Comparison of ENCODE assay signal across 11 cellular contexts in the genomic region with DNA sequence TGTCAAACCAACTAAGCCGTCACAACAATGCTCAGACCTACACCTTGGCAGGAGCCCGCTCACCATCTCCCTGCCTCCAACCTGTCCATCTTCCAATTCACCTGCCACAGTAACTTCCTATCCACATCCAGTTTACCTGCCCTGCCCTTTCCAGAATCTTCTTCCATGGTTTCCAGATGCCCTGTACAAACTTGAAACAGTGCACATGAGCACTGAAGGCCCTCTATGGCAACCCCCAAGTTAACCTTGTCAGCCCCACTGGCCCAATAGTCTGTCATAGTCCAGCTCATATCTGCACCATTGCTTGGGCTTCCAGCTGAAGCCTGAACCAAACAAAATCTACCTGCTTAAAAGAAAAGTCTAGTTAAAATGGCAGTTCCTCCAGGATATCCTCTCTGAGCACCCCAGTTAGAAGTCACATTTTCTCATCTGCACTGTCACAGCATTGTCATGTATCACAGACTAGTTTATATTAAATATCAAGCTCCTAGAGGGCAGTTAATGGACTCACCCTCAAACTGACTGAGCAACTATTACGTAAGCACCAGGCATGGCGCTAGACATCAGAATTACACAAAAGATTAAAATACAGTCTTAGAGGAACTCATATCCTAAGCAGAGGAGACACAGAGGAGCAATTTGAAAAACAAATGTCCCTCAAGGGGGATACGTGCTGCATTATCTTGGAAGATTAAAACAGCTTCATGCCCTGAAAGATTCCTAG. TPM values are rescaled to one million over a fixed set of nuclear protein-coding genes. Genes with fewer than 3 reads are reported as not detected.
DNase-seq lines count a peak whose midpoint lies in the region; ATAC-seq and TF ChIP-seq lines count a peak whose summit lies in the region.
"Had no signal": no experiment of that assay in that cellular context is flagged by ENCODE, and none has a peak within 500 bp of the region (broad histone marks: within the 10 kb centered on the region; RNA-seq: fewer than 3 reads in every experiment).

No MANE protein-coding gene starts in this region.

- peaks cover 91% of the 10 kb centered on the region for H3K4me1 Mint-ChIP-seq in activated naive CD4-positive, alpha-beta T cell treated with anti-CD3 and anti-CD28 coated beads, Interleukin-2, amount 50 U/mL, for 24 hours
- peaks cover 61% of the 10 kb centered on the region for H3K4me1 Mint-ChIP-seq in activated naive CD8-positive, alpha-beta T cell treated with anti-CD3 and anti-CD28 coated beads, Interleukin-2, amount 10 ng/mL, durations not matched to agents 7 days and 5 days

- H3K27me3 Mint-ChIP-seq in activated naive CD4-positive, alpha-beta T cell treated with anti-CD3 and anti-CD28 coated beads, Interleukin-2, amount 50 U/mL, for 24 hours: no peaks in the 10 kb centered on the region
- no peaks in the 10 kb centered on the region for H3K27me3 Mint-ChIP-seq in activated naive CD8-positive, alpha-beta T cell treated with anti-CD3 and anti-CD28 coated beads, Interleukin-2, amount 10 ng/mL, durations not matched to agents 7 days and 5 days

- TF ChIP-seq RAD21 in liver (IDR thresholded peaks at IDR 0.05): no peak

- H3K4me3 ChIP-seq in liver (ENCODE audit: low read depth in 1 of 3, low read length in 3 of 3): no peak overlapping the region
- H3K4me3 ChIP-seq in upper lobe of left lung: no peak overlapping the region
- H3K4me3 ChIP-seq in body of pancreas: no peak overlapping the region

- peaks cover 27% of the 10 kb centered on the region for H3K36me3 Mint-ChIP-seq in activated naive CD4-positive, alpha-beta T cell treated with anti-CD3 and anti-CD28 coated beads, Interleukin-2, amount 50 U/mL, for 24 hours
- peaks cover 29% of the 10 kb centered on the region for H3K36me3 Mint-ChIP-seq in activated naive CD8-positive, alpha-beta T cell treated with anti-CD3 and anti-CD28 coated beads, Interleukin-2, amount 10 ng/mL, durations not matched to agents 7 days and 5 days

- peak overlapping the region; percentile 91 for H3K27ac Mint-ChIP-seq in activated naive CD4-positive, alpha-beta T cell treated with anti-CD3 and anti-CD28 coated beads, Interleukin-2, amount 50 U/mL, for 24 hours
- peak overlapping the region; percentile 83 for H3K27ac Mint-ChIP-seq in activated naive CD8-positive, alpha-beta T cell treated with anti-CD3 and anti-CD28 coated beads, Interleukin-2, amount 10 ng/mL, durations not matched to agents 7 days and 5 days

- peak overlapping the region; percentile 67 for H3K4me3 Mint-ChIP-seq in activated naive CD4-positive, alpha-beta T cell treated with anti-CD3 and anti-CD28 coated beads, Interleukin-2, amount 50 U/mL, for 24 hours
- peak overlapping the region; percentile 39 for H3K4me3 Mint-ChIP-seq in activated naive CD8-positive, alpha-beta T cell treated with anti-CD3 and anti-CD28 coated beads, Interleukin-2, amount 10 ng/mL, durations not matched to agents 7 days and 5 days

- intact Hi-C loops in body of pancreas (cut with DNase I): no loop called here

- H3K9me3 ChIP-seq in liver (ENCODE audit: control insufficient read depth in 4 of 4, low read length in 3 of 4) (no peaks in the 10 kb centered on the region), upper lobe of left lung (no peaks in the 10 kb centered on the region), body of pancreas (no peaks in the 10 kb centered on the region)

- no peak for DNase-seq in activated naive CD4-positive, alpha-beta T cell treated with anti-CD3 and anti-CD28 coated beads, Interleukin-2, amount 50 U/mL, for 16 hours
- no peak for DNase-seq in activated naive CD8-positive, alpha-beta T cell treated with anti-CD3 and anti-CD28 coated beads, Interleukin-2, amount 10 ng/mL, durations not matched to agents 7 days and 5 days
- no peak for DNase-seq in upper lobe of left lung
- no peak for DNase-seq in islet precursor cell
- DNase-seq in body of pancreas: no peak
- DNase-seq: activated CD4-positive, alpha-beta T cell treated with anti-CD3 and anti-CD28 coated beads, Interleukin-2, amount 50 U/mL, for 4 hours; COR-L47; NCI-H226 had no signal

- H3K27ac ChIP-seq in liver (ENCODE audit: low read depth in 1 of 2, low read length in 2 of 2) (peak overlapping the region; percentile 72 to 91), upper lobe of left lung (peak overlapping the region; percentile 73 to 88 (median 81)), body of pancreas (peak overlapping the region in 2 of 4 donors; percentile 45 to 52)

- POLR2A ChIA-PET in activated naive CD8-positive, alpha-beta T cell treated with anti-CD3 and anti-CD28 coated beads, Interleukin-2, amount 10 ng/mL, durations not matched to agents 7 days and 5 days (lab: Charles Lee): interaction anchor here (7.3 kb wide), 1 partner anchor 12 kb away, joined by 53 read pairs; the partner anchor contains the start of gene NFE2L2

- no peak for TF ChIP-seq EP300 in upper lobe of left lung (IDR thresholded peaks at IDR 0.05)

- no peak for ATAC-seq in activated naive CD8-positive, alpha-beta T cell treated with anti-CD3 and anti-CD28 coated beads, Interleukin-2, amount 10 ng/mL, durations not matched to agents 7 days and 5 days (ENCODE audit: low read depth)
- ATAC-seq in upper lobe of left lung (ENCODE audit: low FRiP score in 2 of 2) (no peak), body of pancreas (no peak), HG03439 (IDR thresholded peaks at IDR 0.05; ENCODE audit: unreplicated experiment) (no peak)

- no peak for TF ChIP-seq POLR2A in upper lobe of left lung (IDR thresholded peaks at IDR 0.05)
- no peak for TF ChIP-seq POLR2A in body of pancreas (IDR thresholded peaks at IDR 0.05)

- TF ChIP-seq CTCF in liver (IDR thresholded peaks at IDR 0.05; ENCODE audit: low read depth, low read length, missing input control) (no peak), upper lobe of left lung (IDR thresholded peaks at IDR 0.05) (no peak), body of pancreas (IDR thresholded peaks at IDR 0.05) (no peak)

- peaks cover 40 to 63% (median 50%) of the 10 kb centered on the region in 4 donors for H3K4me1 ChIP-seq in liver (ENCODE audit: control insufficient read depth in 4 of 4, insufficient read depth in 4 of 4, low read length in 3 of 4)
- H3K4me1 ChIP-seq in upper lobe of left lung: peaks cover 82 to 98% (median 89%) of the 10 kb centered on the region in 4 donors
- peaks cover 85% of the 10 kb centered on the region for H3K4me1 ChIP-seq in body of pancreas

- no peaks in the 10 kb centered on the region for H3K27me3 ChIP-seq in liver (ENCODE audit: control insufficient read depth in 4 of 4, insufficient read depth in 4 of 4, low read length in 3 of 4)
- H3K27me3 ChIP-seq in upper lobe of left lung: no peaks in the 10 kb centered on the region
- H3K27me3 ChIP-seq in body of pancreas: no peaks in the 10 kb centered on the region

- WGBS in liver: 77% methylated on average over 5 of the region's 5 CpGs
- 81 to 86% methylated on average over 5 of the region's 5 CpGs for WGBS in upper lobe of left lung, 2 donors
- WGBS in body of pancreas, 2 donors: 80 to 83% methylated on average over 5 of the region's 5 CpGs

- no peak overlapping the region for H3K9ac ChIP-seq in liver (ENCODE audit: low read depth in 1 of 2, low read length in 2 of 2)

- H3K36me3 ChIP-seq in liver (ENCODE audit: control insufficient read depth in 4 of 4, insufficient read depth in 3 of 4, low read depth in 1 of 4, low read length in 3 of 4) (no peaks in the 10 kb centered on the region), upper lobe of left lung (no peaks in the 10 kb centered on the region), body of pancreas (replicated peaks in 1 of 2; ENCODE audit: insufficient read depth in 1 of 2, low read depth in 2 of 2) (no peaks in the 10 kb centered on the region)

- no peaks in the 10 kb centered on the region for H3K9me3 Mint-ChIP-seq in activated naive CD4-positive, alpha-beta T cell treated with anti-CD3 and anti-CD28 coated beads, Interleukin-2, amount 50 U/mL, for 24 hours
- no peaks in the 10 kb centered on the region for H3K9me3 Mint-ChIP-seq in activated naive CD8-positive, alpha-beta T cell treated with anti-CD3 and anti-CD28 coated beads, Interleukin-2, amount 10 ng/mL, durations not matched to agents 7 days and 5 days

TF ChIP-seq in liver, 16 proteins besides CTCF, POLR2A, EP300 and RAD21:
- TF ChIP-seq HNF4A (conservative IDR thresholded peaks at IDR 0.05) (peak in 1 of 2 donors; percentile 15), FOXA1 (IDR thresholded peaks at IDR 0.05) (no peak), HNF4G (IDR thresholded peaks at IDR 0.05) (no peak)

RNA-seq across cellular contexts. Expression of gene NFE2L2, which starts 11.6 kb away (rescaled TPM):
- total RNA-seq in activated naive CD8-positive, alpha-beta T cell treated with anti-CD3 and anti-CD28 coated beads, Interleukin-2, amount 10 ng/mL, durations not matched to agents 7 days and 5 days: 10 to 100 TPM; 71.0 to 78.8 TPM
- total RNA-seq in liver (10 to 100 TPM; 22.5 to 31.0 TPM), upper lobe of left lung (100 to 1,000 TPM in 3 of 6 donors, 10 to 100 TPM in 3; 52.4 to 174 (median 94.4) TPM), body of pancreas (10 to 100 TPM; 45.1 to 55.4 TPM)
- polyA plus RNA-seq in liver: 10 to 100 TPM; 26.8 to 27.4 TPM

RNA-seq across cellular contexts. Expression of gene HNRNPA3, which starts 40.4 kb away (rescaled TPM):
- 100 to 1,000 TPM; 250 to 256 TPM for total RNA-seq in activated naive CD8-positive, alpha-beta T cell treated with anti-CD3 and anti-CD28 coated beads, Interleukin-2, amount 10 ng/mL, durations not matched to agents 7 days and 5 days
- 10 to 100 TPM; 41.5 to 61.9 TPM for total RNA-seq in liver
- 10 to 100 TPM; 22.9 to 72.5 TPM for polyA plus RNA-seq in liver
- total RNA-seq in upper lobe of left lung: 100 to 1,000 TPM in 2 of 6 donors, 10 to 100 TPM in 4; 53.2 to 146 (median 89.0) TPM
- total RNA-seq in body of pancreas: 10 to 100 TPM; 44.1 to 58.0 TPM
